In genomic region chr14:101713641-101714349, GRCh38 we compare ENCODE assay signal across 1 cellular context.
A peak's percentile ranks its signal among the peaks of the same experiment; 100 is the strongest.
TF ChIP-seq lines count a peak whose summit lies in the region.

No MANE protein-coding gene starts in this region.

TF ChIP-seq in K562, 482 proteins besides CTCF, POLR2A, EP300 and RAD21 (continued from another document):
- TF ChIP-seq, protein P1, sequence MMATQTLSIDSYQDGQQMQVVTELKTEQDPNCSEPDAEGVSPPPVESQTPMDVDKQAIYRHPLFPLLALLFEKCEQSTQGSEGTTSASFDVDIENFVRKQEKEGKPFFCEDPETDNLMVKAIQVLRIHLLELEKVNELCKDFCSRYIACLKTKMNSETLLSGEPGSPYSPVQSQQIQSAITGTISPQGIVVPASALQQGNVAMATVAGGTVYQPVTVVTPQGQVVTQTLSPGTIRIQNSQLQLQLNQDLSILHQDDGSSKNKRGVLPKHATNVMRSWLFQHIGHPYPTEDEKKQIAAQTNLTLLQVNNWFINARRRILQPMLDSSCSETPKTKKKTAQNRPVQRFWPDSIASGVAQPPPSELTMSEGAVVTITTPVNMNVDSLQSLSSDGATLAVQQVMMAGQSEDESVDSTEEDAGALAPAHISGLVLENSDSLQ (IDR thresholded peaks at IDR 0.05): peak; percentile 60
- TF ChIP-seq NRF1 (conservative IDR thresholded peaks at IDR 0.05 in 1 of 2, IDR thresholded peaks at IDR 0.05 in 1 of 2) (0 out of 4 replicates have a peak, but pooled peaks of 1 of the 2 experiments have one; percentile 9), HEY1 (CRISPR knock-in tag; IDR thresholded peaks at IDR 0.05; ENCODE audit: borderline replicate concordance) (no peak), POLR2B (IDR thresholded peaks at IDR 0.05; ENCODE audit: low read depth, partially characterized antibody) (peak; percentile 74), ATF1 (CRISPR knock-in tag; IDR thresholded peaks at IDR 0.05) (no peak), ATF1 (tag; IDR thresholded peaks at IDR 0.05) (peak; percentile 29; the same call in 1 of the 2 replicates), ZFP91 (CRISPR knock-in tag; IDR thresholded peaks at IDR 0.05) (peak; percentile 43; the same call in 1 of the 2 replicates), NFRKB (IDR thresholded peaks at IDR 0.05; ENCODE audit: low read depth) (peak; percentile 98), BRD9 (IDR thresholded peaks at IDR 0.05; ENCODE audit: low read depth, partially characterized antibody) (peak; percentile 83), CREB1 (IDR thresholded peaks at IDR 0.05) (0 out of 2 replicates have a peak, but pooled peaks have one; percentile 4), CREB1 (CRISPR knock-in tag; IDR thresholded peaks at IDR 0.05) (no peak), SREBF1 (IDR thresholded peaks at IDR 0.05; ENCODE audit: borderline replicate concordance, low read depth, low read length) (peak; percentile 93), L3MBTL2 (IDR thresholded peaks at IDR 0.05) (0 out of 2 replicates have a peak, but pooled peaks have one; percentile 14), RUNX1 (IDR thresholded peaks at IDR 0.05; ENCODE audit: low read depth) (no peak), ARID1B (IDR thresholded peaks at IDR 0.05) (0 out of 2 replicates have a peak, but pooled peaks have one; percentile 17), CTBP1 (IDR thresholded peaks at IDR 0.05; ENCODE audit: borderline replicate concordance) (peak; percentile 54; the same call in 1 of the 2 replicates), BRD4 (IDR thresholded peaks at IDR 0.05) (peak; percentile 55; the same call in 1 of the 2 replicates), GATAD2A (IDR thresholded peaks at IDR 0.05) (0 out of 2 replicates have a peak, but pooled peaks have one; percentile 20), MTA3 (IDR thresholded peaks at IDR 0.05; ENCODE audit: borderline replicate concordance) (peak; percentile 23; the same call in 1 of the 2 replicates), CHD1 (IDR thresholded peaks at IDR 0.05; ENCODE audit: low read length) (peak; percentile 64)
- TF ChIP-seq, protein P2, sequence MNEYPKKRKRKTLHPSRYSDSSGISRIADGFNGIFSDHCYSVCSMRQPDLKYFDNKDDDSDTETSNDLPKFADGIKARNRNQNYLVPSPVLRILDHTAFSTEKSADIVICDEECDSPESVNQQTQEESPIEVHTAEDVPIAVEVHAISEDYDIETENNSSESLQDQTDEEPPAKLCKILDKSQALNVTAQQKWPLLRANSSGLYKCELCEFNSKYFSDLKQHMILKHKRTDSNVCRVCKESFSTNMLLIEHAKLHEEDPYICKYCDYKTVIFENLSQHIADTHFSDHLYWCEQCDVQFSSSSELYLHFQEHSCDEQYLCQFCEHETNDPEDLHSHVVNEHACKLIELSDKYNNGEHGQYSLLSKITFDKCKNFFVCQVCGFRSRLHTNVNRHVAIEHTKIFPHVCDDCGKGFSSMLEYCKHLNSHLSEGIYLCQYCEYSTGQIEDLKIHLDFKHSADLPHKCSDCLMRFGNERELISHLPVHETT (CRISPR knock-in tag; conservative IDR thresholded peaks at IDR 0.05 in 1 of 2, IDR thresholded peaks at IDR 0.05 in 1 of 2): peak in 1 of 2 experiments; percentile 29; a peak in 1 of 4 replicates
